17 cellular contexts compared by ENCODE assay signal in the genomic region with DNA sequence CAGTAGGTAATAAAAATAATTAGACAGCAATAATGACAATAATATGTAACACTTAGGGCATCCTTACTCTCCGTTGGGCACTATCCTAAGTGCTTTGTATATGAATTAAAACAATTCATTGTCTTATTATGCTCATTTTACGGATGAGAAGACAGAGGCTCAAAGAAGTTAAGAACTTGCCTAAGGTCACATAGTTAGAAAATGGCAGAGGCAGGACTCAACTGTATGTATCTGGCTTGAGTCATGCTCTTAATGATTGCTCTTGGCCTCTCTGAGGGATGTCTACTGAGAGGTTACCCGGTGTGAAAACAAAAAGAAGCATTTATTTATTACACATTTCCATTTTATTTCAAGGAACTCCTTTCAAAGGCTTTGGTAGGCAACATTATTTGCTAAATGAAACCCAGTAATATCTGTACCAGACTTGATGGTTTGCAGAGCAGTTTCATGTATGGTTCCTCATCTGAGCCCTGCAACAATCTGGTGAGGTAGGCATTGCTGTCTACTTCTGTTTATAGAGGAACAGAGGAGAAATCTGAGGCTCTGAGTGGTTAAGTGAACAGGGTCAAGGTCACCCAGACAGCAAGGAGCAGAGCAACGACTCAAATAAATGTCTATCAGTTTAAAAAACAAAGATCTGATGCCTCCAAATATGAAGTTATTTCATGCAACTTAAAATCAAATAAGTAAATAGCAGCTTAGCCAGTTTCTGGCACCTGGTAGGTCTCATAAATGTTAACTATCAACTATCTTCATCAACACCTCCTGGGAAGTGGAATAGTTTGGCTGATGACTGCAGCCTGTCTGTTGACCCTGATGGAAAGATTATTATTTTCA. TPM values are rescaled to one million over a fixed set of nuclear protein-coding genes. Genes with fewer than 3 reads are reported as not detected.
DNase-seq lines count a peak whose midpoint lies in the region; ATAC-seq, FAIRE-seq and TF ChIP-seq lines count a peak whose summit lies in the region.
"Had no signal": no experiment of that assay in that cellular context is flagged by ENCODE, and none has a peak within 500 bp of the region (broad histone marks: within the 10 kb centered on the region; RNA-seq: fewer than 3 reads in every experiment).

No MANE protein-coding gene starts in this region.

- no peak overlapping the region for H3K4me3 Mint-ChIP-seq in stimulated activated naive B cell treated with anti-CD40 and anti-IgM and Interleukin-4, amounts not matched to agents 10 μg/mL and 1 μg/mL and 100 μg/mL, for 72 hours
- H3K4me3 Mint-ChIP-seq in GM23338: no peak overlapping the region

- H4K5ac ChIP-seq in IMR-90 (ENCODE audit: low read depth, low read length): no peak overlapping the region

- H3F3A ChIP-seq in GM23338 (replicated peaks; ENCODE audit: low read depth): peaks cover 11% of the 10 kb centered on the region; the same call in 1 of the 2 replicates

- peak overlapping the region; percentile 53; the same call in 1 of the 2 replicates for H2BK120ac ChIP-seq in IMR-90 (ENCODE audit: low read depth, low read length)

- H3K27me3 ChIP-seq in IMR-90 (ENCODE audit: control insufficient read depth, insufficient read depth, low read length) (no peaks in the 10 kb centered on the region; the same call in 1 of the 2 replicates), keratinocyte (ENCODE audit: control insufficient read depth, extremely low read depth, insufficient read depth, low read length) (no peaks in the 10 kb centered on the region), suprapubic skin (no peaks in the 10 kb centered on the region), GM23338 (ENCODE audit: insufficient read depth) (no peaks in the 10 kb centered on the region)
- H3K27me3 ChIP-seq: BE2C, sigmoid colon had no signal

- H3K27me3 Mint-ChIP-seq in stimulated activated naive B cell treated with anti-CD40 and anti-IgM and Interleukin-4, amounts not matched to agents 10 μg/mL and 1 μg/mL and 100 μg/mL, for 72 hours: no peaks in the 10 kb centered on the region
- H3K27me3 Mint-ChIP-seq in GM23338 (ENCODE audit: insufficient read depth, low read depth, poor library complexity): peaks cover 9% of the 10 kb centered on the region

- H2BK15ac ChIP-seq in IMR-90 (ENCODE audit: low read depth, low read length): 0 out of 3 replicates have a peak overlapping the region, but pooled peaks have one; percentile 9

- no peak overlapping the region for H3K27ac Mint-ChIP-seq in stimulated activated naive B cell treated with anti-CD40 and anti-IgM and Interleukin-4, amounts not matched to agents 10 μg/mL and 1 μg/mL and 100 μg/mL, for 72 hours
- H3K27ac Mint-ChIP-seq in GM23338: no peak overlapping the region

- peak overlapping the region; percentile 44; the same call in 1 of the 2 replicates for H2BK20ac ChIP-seq in IMR-90 (ENCODE audit: low read depth, low read length)

- no CpG with 5 or more reads among the region's 4 CpGs for WGBS in IMR-90 (ENCODE audit: extremely low coverage in 2 of 2, insufficient read length in 1 of 2), 2 experiments
- 76% methylated on average over 4 of the region's 4 CpGs for WGBS in suprapubic skin

- H3K36me3 Mint-ChIP-seq in stimulated activated naive B cell treated with anti-CD40 and anti-IgM and Interleukin-4, amounts not matched to agents 10 μg/mL and 1 μg/mL and 100 μg/mL, for 72 hours: no peaks in the 10 kb centered on the region
- no peaks in the 10 kb centered on the region; the same call in 2 of the 3 replicates for H3K36me3 Mint-ChIP-seq in GM23338 (ENCODE audit: low read depth)

- H3K18ac ChIP-seq in IMR-90 (ENCODE audit: low read depth, low read length): no peak overlapping the region

- H3K4me1 ChIP-seq in IMR-90 (ENCODE audit: control insufficient read depth, insufficient read depth, low read length): peaks cover 16% of the 10 kb centered on the region
- peaks cover 49% of the 10 kb centered on the region for H3K4me1 ChIP-seq in keratinocyte (ENCODE audit: control insufficient read depth, extremely low read depth, insufficient read depth, low read length)
- peaks cover 38% of the 10 kb centered on the region for H3K4me1 ChIP-seq in suprapubic skin
- H3K4me1 ChIP-seq in GM23338 (ENCODE audit: insufficient read depth): peaks cover 31% of the 10 kb centered on the region

- no TSS peak for BruUV-seq in IMR-90 (replicated peaks; lab: Mats Ljungman, UMichigan)

- POLR2A ChIA-PET in IMR-90 (lab: Charles Lee; ENCODE audit: unreplicated experiment): interaction anchor here (0.5 kb wide), 1 partner anchor 73 kb away, joined by 3 read pairs; no protein-coding TSS in a partner anchor

- no peaks in the 10 kb centered on the region for H3K9me3 Mint-ChIP-seq in stimulated activated naive B cell treated with anti-CD40 and anti-IgM and Interleukin-4, amounts not matched to agents 10 μg/mL and 1 μg/mL and 100 μg/mL, for 72 hours
- H3K9me3 Mint-ChIP-seq in GM23338: no peaks in the 10 kb centered on the region

- no peak overlapping the region for H3K27ac ChIP-seq in IMR-90 (ENCODE audit: insufficient read depth, low read length)
- peak overlapping the region; percentile 7; the same call in 1 of the 2 replicates for H3K27ac ChIP-seq in SK-N-MC
- H3K27ac ChIP-seq in keratinocyte (ENCODE audit: control insufficient read depth, insufficient read depth, low read length): peak overlapping the region; percentile 98
- peak overlapping the region; percentile 54 for H3K27ac ChIP-seq in suprapubic skin
- H3K27ac ChIP-seq in GM23338 (ENCODE audit: low read depth): no peak overlapping the region
- H3K27ac ChIP-seq: RWPE1 had no signal

- 0 out of 2 replicates have a peak overlapping the region, but pooled peaks have one; percentile 34 for H3K14ac ChIP-seq in IMR-90 (replicated peaks; ENCODE audit: low read depth, low read length)

- no peak overlapping the region for H4K8ac ChIP-seq in IMR-90 (ENCODE audit: low read depth in 2 of 2, low read length in 2 of 2)

- intact Hi-C loops in IMR-90 (cut with micrococcal nuclease): no loop called here

- H3K36me3 ChIP-seq in IMR-90 (ENCODE audit: control insufficient read depth, insufficient read depth, low read length): no peaks in the 10 kb centered on the region
- no peaks in the 10 kb centered on the region for H3K36me3 ChIP-seq in SK-N-MC (ENCODE audit: insufficient read depth, low read length)
- no peaks in the 10 kb centered on the region for H3K36me3 ChIP-seq in keratinocyte (ENCODE audit: control insufficient read depth in 2 of 2, extremely low read depth in 1 of 2, insufficient read depth in 2 of 2, low read length in 2 of 2)
- H3K36me3 ChIP-seq in suprapubic skin: no peaks in the 10 kb centered on the region
- no peaks in the 10 kb centered on the region for H3K36me3 ChIP-seq in GM23338 (ENCODE audit: insufficient read depth)
- H3K36me3 ChIP-seq: BE2C, sigmoid colon had no signal

- H3K9ac ChIP-seq in IMR-90 (ENCODE audit: low read depth, low read length) (no peak overlapping the region), SK-N-MC (ENCODE audit: insufficient read length) (no peak overlapping the region), keratinocyte (ENCODE audit: control insufficient read depth, extremely low read depth, insufficient read depth, low read length) (no peak overlapping the region)

- peaks cover 9% of the 10 kb centered on the region for H3K79me2 ChIP-seq in keratinocyte (ENCODE audit: control insufficient read depth, insufficient read depth, low read length)
- H3K79me2 ChIP-seq in GM23338 (replicated peaks; ENCODE audit: insufficient read depth): peaks cover 7% of the 10 kb centered on the region

- no peak for TF ChIP-seq EP300 in suprapubic skin (IDR thresholded peaks at IDR 0.05)

- H3K9me3 ChIP-seq in IMR-90 (ENCODE audit: control insufficient read depth, insufficient read depth, low read length) (no peaks in the 10 kb centered on the region), SK-N-MC (ENCODE audit: low read depth, low read length) (no peaks in the 10 kb centered on the region), keratinocyte (ENCODE audit: control insufficient read depth, low read depth, low read length) (no peaks in the 10 kb centered on the region), suprapubic skin (no peaks in the 10 kb centered on the region)
- H3K9me3 ChIP-seq: BE2C, sigmoid colon had no signal

- no peak overlapping the region for H3K4me3 ChIP-seq in IMR-90 (ENCODE audit: insufficient read depth, low read depth, low read length)
- H3K4me3 ChIP-seq in SK-N-MC: no peak overlapping the region
- H3K4me3 ChIP-seq in keratinocyte (ENCODE audit: control insufficient read depth in 2 of 3, extremely low read depth in 1 of 3, insufficient read depth in 2 of 3, low read depth in 1 of 3, low read length in 3 of 3): no peak overlapping the region
- no peak overlapping the region for H3K4me3 ChIP-seq in suprapubic skin
- no peak overlapping the region for H3K4me3 ChIP-seq in GM23338
- H3K4me3 ChIP-seq: sigmoid colon had no signal

- no peak overlapping the region for H3K23ac ChIP-seq in IMR-90 (ENCODE audit: low read depth, low read length)

- H4K20me1 ChIP-seq in IMR-90 (ENCODE audit: insufficient read depth, low read length) (no peaks in the 10 kb centered on the region), keratinocyte (ENCODE audit: control insufficient read depth, extremely low read depth, insufficient read depth, low read length) (no peaks in the 10 kb centered on the region), GM23338 (replicated peaks; ENCODE audit: insufficient read depth) (no peaks in the 10 kb centered on the region)

- TF ChIP-seq RAD21 in IMR-90 (IDR thresholded peaks at IDR 0.05; ENCODE audit: low read length): no peak

- H2AFZ ChIP-seq in IMR-90 (replicated peaks; ENCODE audit: low read length, poor library complexity) (no peak overlapping the region), keratinocyte (ENCODE audit: control insufficient read depth, low read length) (no peak overlapping the region), GM23338 (no peak overlapping the region)

- FAIRE-seq in keratinocyte (lab: Jason Lieb, UNC): no peak
- FAIRE-seq: GM12892 had no signal

- TF ChIP-seq POLR2A in IMR-90 (IDR thresholded peaks at IDR 0.05; ENCODE audit: low read depth, low read length) (no peak), suprapubic skin (IDR thresholded peaks at IDR 0.05) (no peak)

- ATAC-seq in IMR-90 (ENCODE audit: low read depth) (no peak), GM23338 (no peak), GM18867 (IDR thresholded peaks at IDR 0.05; ENCODE audit: unreplicated experiment) (no peak)
- no peak for ATAC-seq in stimulated activated naive B cell treated with anti-CD40 and anti-IgM and Interleukin-4, amounts not matched to agents 10 μg/mL and 1 μg/mL and 100 μg/mL, for 72 hours (replicated peaks)

- H3K4me2 ChIP-seq in IMR-90 (ENCODE audit: low read depth, low read length): no peak overlapping the region
- no peak overlapping the region for H3K4me2 ChIP-seq in keratinocyte (ENCODE audit: control insufficient read depth, extremely low read depth, insufficient read depth, low read depth, low read length)
- H3K4me2 ChIP-seq in GM23338: no peak overlapping the region

- no peak overlapping the region for H2BK5ac ChIP-seq in IMR-90 (ENCODE audit: low read depth, low read length, poor library complexity, severe bottlenecking)

- TF ChIP-seq CTCF in IMR-90 (conservative IDR thresholded peaks at IDR 0.05; ENCODE audit: low read depth, low read length) (no peak), keratinocyte (optimal IDR thresholded peaks at IDR 0.05 in 1 of 3, IDR thresholded peaks at IDR 0.05 in 1 of 3, conservative IDR thresholded peaks at IDR 0.05 in 1 of 3; ENCODE audit: extremely low read depth in 1 of 3, insufficient read depth in 2 of 3, low read length in 3 of 3) (no peak), suprapubic skin (IDR thresholded peaks at IDR 0.05) (no peak), GM23338 (conservative IDR thresholded peaks at IDR 0.05; ENCODE audit: low read depth in 2 of 2) (no peak)

- dilution Hi-C loops in IMR-90 (cut with HindIII; ENCODE audit: low sequenced_read_pairs, unreplicated experiment) (no loop called here), keratinocyte (cut with MboI; ENCODE audit: extremely low pct_ligation_motif_present, low sequenced_read_pairs) (no loop called here)

- H3K79me1 ChIP-seq in IMR-90 (ENCODE audit: low read depth in 1 of 2, low read length in 2 of 2): 0 out of 4 replicates have a peak, but pooled peaks cover 0 to 2% of the 10 kb centered on the region in 2 experiments

- no peak overlapping the region for H3K56ac ChIP-seq in IMR-90 (ENCODE audit: extremely low read depth, insufficient read depth, low read length)

- in situ Hi-C loops in IMR-90 (cut with MboI; ENCODE audit: low sequenced_read_pairs): no loop called here

- H3K9me1 ChIP-seq in IMR-90 (ENCODE audit: insufficient read depth, low read length) (peaks cover 27% of the 10 kb centered on the region), keratinocyte (ENCODE audit: control insufficient read depth, extremely low read depth, insufficient read depth, low read length) (no peaks in the 10 kb centered on the region)

- H3K4ac ChIP-seq in IMR-90 (ENCODE audit: low read depth, low read length): no peak overlapping the region; the same call in 1 of the 2 replicates

- no peaks in the 10 kb centered on the region for H3K9me2 ChIP-seq in GM23338 (ENCODE audit: insufficient read depth)

- H4K91ac ChIP-seq in IMR-90 (ENCODE audit: insufficient read depth, low read depth, low read length): no peak overlapping the region; the same call in 1 of the 2 replicates

- CTCF ChIA-PET in IMR-90 (lab: Yijun Ruan, JAX): interaction anchor here (1.1 kb wide), 1 partner anchor 30 kb away, joined by 4 read pairs; no protein-coding TSS in a partner anchor

- peaks cover 4 to 9% of the 10 kb centered on the region in 2 donors for H3K4me1 Mint-ChIP-seq in stimulated activated naive B cell treated with anti-CD40 and anti-IgM and Interleukin-4, amounts not matched to agents 10 μg/mL and 1 μg/mL and 100 μg/mL, for 72 hours
- H3K4me1 Mint-ChIP-seq in GM23338: peaks cover 17% of the 10 kb centered on the region

- H2AK9ac ChIP-seq in IMR-90 (replicated peaks; ENCODE audit: low read depth, low read length, poor library complexity): no peak overlapping the region

- H2AK5ac ChIP-seq in IMR-90 (ENCODE audit: low read depth, low read length): no peak overlapping the region

- DNase-seq in IMR-90: no peak
- no peak for DNase-seq in SK-N-MC (ENCODE audit: low read depth, low spot score)
- DNase-seq in keratinocyte (ENCODE audit: low read depth, low spot score): no peak
- DNase-seq in suprapubic skin (ENCODE audit: low spot score in 2 of 2): no peak
- no peak for DNase-seq in stimulated activated naive B cell treated with anti-CD40 and anti-IgM and Interleukin-4, amounts not matched to agents 10 μg/mL and 1 μg/mL and 100 μg/mL, for 72 hours
- no peak for DNase-seq in GM23338 (ENCODE audit: low spot score)
- DNase-seq: BE2C; central memory CD4-positive, alpha-beta T cell; DMS 273 treated with DMSO at 0.1 percent for 48 hours; effector CD4-positive, alpha-beta T cell; GF-D8; NCI-H1048; NCI-H774; sigmoid colon had no signal

RNA-seq across cellular contexts. Expression of a gene that starts 4.2 kb away (rescaled TPM):
- 0.90 and 1.4 TPM in 2 replicates for total RNA-seq in IMR-90 (2012; rRNA removed)
- polyA plus RNA-seq in IMR-90 (2012; rRNA removed): 0.14 and 0.17 TPM in 2 replicates
- polyA plus RNA-seq in IMR-90 (2012; cell fraction: cytosol; rRNA removed): 0.05 and 0.08 TPM in 2 replicates
- polyA plus RNA-seq in IMR-90 (2012; cell fraction: nucleus; rRNA removed; ENCODE audit: low replicate concordance): 0.07 and 0.25 TPM in 2 replicates
- 1.4 to 2.0 TPM (median 1.4 TPM) in 3 replicates for polyA plus RNA-seq in keratinocyte
- 9.9 TPM for polyA plus RNA-seq in keratinocyte (2011; ENCODE audit: low read depth)
- 0.30 and 1.1 TPM in 2 replicates for polyA plus RNA-seq in keratinocyte (2011; cell fraction: cytosol; rRNA removed)
- 2.0 and 2.9 TPM in 2 replicates for polyA plus RNA-seq in keratinocyte (2011; cell fraction: nucleus; rRNA removed)
- polyA plus RNA-seq in keratinocyte (2012; ENCODE audit: low replicate concordance): 1.1 and 9.7 TPM in 2 replicates
- 1.8 to 4.9 TPM (median 2.5 TPM) in 3 replicates for polyA minus RNA-seq in keratinocyte
- 1.5 TPM for polyA minus RNA-seq in keratinocyte (2011; cell fraction: cytosol; rRNA and poly(A)+ RNA removed)
- 2.5 and 4.3 TPM in 2 replicates for polyA minus RNA-seq in keratinocyte (2011; cell fraction: nucleus; rRNA and poly(A)+ RNA removed)
- total RNA-seq in suprapubic skin: 10 to 100 TPM in 1 of 4 donors, 1 to 10 TPM in 3; 7.6 to 10.3 (median 8.4) TPM
- total RNA-seq in GM23338 (2014; rRNA removed; shearing (Covaris generic)): 29.2 and 39.7 TPM in 2 replicates
- polyA plus RNA-seq in GM23338 (2016; fragmentation: Nextera tagmentation; extraction: Ambion mirVana): 20.0 and 23.5 TPM in 2 replicates

RNA-seq across cellular contexts. Expression of a gene that starts 35.8 kb away (rescaled TPM):
- 0.28 and 0.54 TPM in 2 replicates for total RNA-seq in IMR-90 (2012; rRNA removed)
- 1.7 TPM in 2 replicates for polyA plus RNA-seq in IMR-90 (2012; rRNA removed)
- 0.28 and 0.71 TPM in 2 replicates for polyA plus RNA-seq in IMR-90 (2012; cell fraction: cytosol; rRNA removed)
- polyA plus RNA-seq in IMR-90 (2012; cell fraction: nucleus; rRNA removed; ENCODE audit: low replicate concordance): 11.7 and 15.4 TPM in 2 replicates
- polyA plus RNA-seq in keratinocyte: 0.10 to 0.40 TPM (median 0.10 TPM) in 3 replicates
- polyA plus RNA-seq in keratinocyte (2011; ENCODE audit: low read depth): 0.42 TPM
- polyA plus RNA-seq in keratinocyte (2011; cell fraction: cytosol; rRNA removed): 0.05 and 0.06 TPM in 2 replicates
- 0.43 and 0.44 TPM in 2 replicates for polyA plus RNA-seq in keratinocyte (2011; cell fraction: nucleus; rRNA removed)
- 0.22 and 1.2 TPM in 2 replicates for polyA plus RNA-seq in keratinocyte (2012; ENCODE audit: low replicate concordance)
- polyA minus RNA-seq in keratinocyte: 0.10 to 0.72 TPM in 2 of 3 replicates, not detected in the other
- not detected for polyA minus RNA-seq in keratinocyte (2011; cell fraction: cytosol; rRNA and poly(A)+ RNA removed)
- 0.11 and 0.31 TPM in 2 replicates for polyA minus RNA-seq in keratinocyte (2011; cell fraction: nucleus; rRNA and poly(A)+ RNA removed)
- 10 to 100 TPM in 1 of 4 donors, 1 to 10 TPM in 3; 3.3 to 10.1 (median 5.3) TPM for total RNA-seq in suprapubic skin
- 6.0 and 6.3 TPM in 2 replicates for total RNA-seq in GM23338 (2014; rRNA removed; shearing (Covaris generic))
- polyA plus RNA-seq in GM23338 (2016; fragmentation: Nextera tagmentation; extraction: Ambion mirVana): 3.9 and 4.9 TPM in 2 replicates

Comparison
In these comparisons a context has a peak if more than half of its experiments do, and no peak if none do; other contexts are left out.
1. H3K27ac ChIP-seq: peak in SK-N-MC (single experiment), keratinocyte (single experiment) and suprapubic skin (single experiment); none in IMR-90 (single experiment) and GM23338 (single experiment).